ENCODE assay signal across 9 cellular contexts in the genomic region with DNA sequence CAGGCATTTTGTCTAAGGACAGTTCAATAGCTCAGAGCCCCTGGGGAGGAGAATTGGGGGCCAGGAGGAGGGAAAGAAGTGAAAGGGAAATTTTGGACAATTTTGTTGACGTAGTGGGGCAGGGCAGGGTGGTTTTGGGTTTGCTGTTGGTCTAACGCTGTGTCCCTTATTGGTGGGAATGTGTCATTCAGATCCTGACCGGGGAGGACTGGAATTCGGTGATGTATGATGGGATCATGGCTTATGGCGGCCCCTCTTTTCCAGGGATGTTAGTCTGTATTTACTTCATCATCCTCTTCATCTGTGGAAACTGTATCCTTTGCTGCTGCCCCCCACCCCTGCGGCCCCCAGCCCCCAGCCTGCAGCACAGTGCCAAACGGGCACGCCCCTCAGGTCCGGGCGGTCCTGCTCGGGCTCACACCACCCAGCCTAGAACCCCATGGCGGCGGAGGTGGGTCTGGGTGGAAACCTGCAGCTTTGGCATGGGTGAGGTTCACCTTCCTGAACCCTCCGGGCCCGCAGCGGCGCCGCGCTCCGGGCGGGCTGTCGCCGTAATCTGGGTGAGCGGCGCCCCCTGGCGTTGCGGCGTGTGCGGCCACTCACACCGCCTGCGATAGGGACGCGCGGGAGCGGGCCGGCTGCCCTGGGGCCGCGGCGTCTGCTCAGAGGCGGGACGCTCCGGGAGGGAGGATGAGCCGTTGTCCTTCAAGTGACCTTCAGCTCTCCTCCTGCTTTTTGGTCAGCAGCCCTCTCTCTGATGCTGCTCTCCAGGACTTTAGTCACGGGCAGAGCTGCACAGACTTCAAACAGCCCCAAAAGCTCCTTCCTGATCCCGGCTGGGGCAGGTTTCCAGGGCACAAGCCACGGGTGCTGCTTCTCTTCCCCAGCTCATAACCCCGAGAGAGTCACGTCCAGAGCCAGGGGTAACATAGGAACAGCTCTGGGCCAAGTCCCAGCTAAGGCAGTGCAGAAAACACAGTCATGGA.
DNase-seq lines count a peak whose midpoint lies in the region; ATAC-seq and TF ChIP-seq lines count a peak whose summit lies in the region.
"Had no signal": no experiment of that assay in that cellular context is flagged by ENCODE, and none has a peak within 500 bp of the region (broad histone marks: within the 10 kb centered on the region; RNA-seq: fewer than 3 reads in every experiment).

No MANE protein-coding gene starts in this region.

- H2BK5ac ChIP-seq in trophoblast cell (ENCODE audit: low read depth, low read length, poor library complexity): no peak overlapping the region

- H3K27ac Mint-ChIP-seq in activated naive CD4-positive, alpha-beta T cell treated with anti-CD3 and anti-CD28 coated beads, Interleukin-2, amount 50 U/mL, for 72 hours: no peak overlapping the region
- H3K27ac Mint-ChIP-seq: IgD-negative memory B cell had no signal

- H3K9me3 ChIP-seq in Peyer's patch (no peaks in the 10 kb centered on the region), trophoblast cell (ENCODE audit: insufficient read depth, low read depth, low read length) (no peaks in the 10 kb centered on the region)

- no peaks in the 10 kb centered on the region for H3K9me3 Mint-ChIP-seq in activated naive CD4-positive, alpha-beta T cell treated with anti-CD3 and anti-CD28 coated beads, Interleukin-2, amount 50 U/mL, for 72 hours
- H3K9me3 Mint-ChIP-seq: IgD-negative memory B cell had no signal

- no peak overlapping the region for H4K12ac ChIP-seq in trophoblast cell (ENCODE audit: low read depth, low read length)

- H2AFZ ChIP-seq in trophoblast cell (ENCODE audit: insufficient read depth, low read length, poor library complexity): no peak overlapping the region

- no peak overlapping the region for H3K9ac ChIP-seq in trophoblast cell (ENCODE audit: low read length)

- H3K4me2 ChIP-seq in trophoblast cell (ENCODE audit: low read length): peak overlapping the region; percentile 43

- DNase-seq in CD1c-positive myeloid dendritic cell (ENCODE audit: extremely low spot score) (peak; percentile 72), HFF-Myc (ENCODE audit: extremely low read depth, low read depth) (peak; percentile 2), Peyer's patch (peak in 2 of 3 donors; percentile 76 to 84), Right ventricle myocardium inferior (ENCODE audit: missing footprints) (peak; percentile 82), trophoblast cell (peak; percentile 47 to 83), NCI-H2107 treated with DMSO at 0.1 percent for 48 hours (lab: John Stamatoyannopoulos, UW; ENCODE audit: unreplicated experiment) (no peak)
- DNase-seq in activated naive CD4-positive, alpha-beta T cell treated with anti-CD3 and anti-CD28 coated beads, Interleukin-2, amount 50 U/mL, for 72 hours (ENCODE audit: low spot score in 2 of 2): peak; percentile 52 to 80

- H3K36me3 Mint-ChIP-seq in activated naive CD4-positive, alpha-beta T cell treated with anti-CD3 and anti-CD28 coated beads, Interleukin-2, amount 50 U/mL, for 72 hours: no peaks in the 10 kb centered on the region
- H3K36me3 Mint-ChIP-seq: IgD-negative memory B cell had no signal

- no peak overlapping the region for H4K91ac ChIP-seq in trophoblast cell (ENCODE audit: low read depth, low read length)

- no peak overlapping the region for H3K4me3 ChIP-seq in HFF-Myc (replicated peaks; ENCODE audit: low read depth, low read length)
- peak overlapping the region in 1 of 4 donors; percentile 25 for H3K4me3 ChIP-seq in Peyer's patch
- no peak overlapping the region for H3K4me3 ChIP-seq in trophoblast cell (ENCODE audit: low read depth, low read length)

- H2BK12ac ChIP-seq in trophoblast cell (ENCODE audit: low read length): no peak overlapping the region

- no CpG with 5 or more reads among the region's 48 CpGs for WGBS in trophoblast cell (ENCODE audit: extremely low coverage, insufficient coverage, insufficient read length)

- H3K27me3 ChIP-seq in Peyer's patch: no peaks in the 10 kb centered on the region
- H3K27me3 ChIP-seq in trophoblast cell (ENCODE audit: insufficient read depth, low read length): no peaks in the 10 kb centered on the region

- intact Hi-C loops in Right ventricle myocardium inferior (cut with DNase I): loop anchor here (5.0 to 10.0 kb wide), 5 partner anchors 86 to 781 kb away; no protein-coding TSS in a partner anchor

- H2AK5ac ChIP-seq in trophoblast cell (ENCODE audit: low read length): no peak overlapping the region

- H3K36me3 ChIP-seq in Peyer's patch: no peaks in the 10 kb centered on the region
- H3K36me3 ChIP-seq in trophoblast cell (ENCODE audit: control insufficient read depth in 1 of 2, insufficient read depth in 2 of 2, low read length in 2 of 2): peaks cover 0 to 2% of the 10 kb centered on the region in 2 experiments

- peak; percentile 80 for TF ChIP-seq CTCF in HFF-Myc (IDR thresholded peaks at IDR 0.05; ENCODE audit: low read depth, low read length, missing control alignments)
- TF ChIP-seq CTCF in Peyer's patch (IDR thresholded peaks at IDR 0.05): peak in 5 of 6 experiments; percentile 48 to 95 (median 91)

- H2BK120ac ChIP-seq in trophoblast cell (ENCODE audit: insufficient read depth, low read length, poor library complexity): no peak overlapping the region

- no peak for TF ChIP-seq POLR2A in Peyer's patch (IDR thresholded peaks at IDR 0.05)

- no peaks in the 10 kb centered on the region for H3K79me2 ChIP-seq in trophoblast cell (ENCODE audit: control insufficient read depth, insufficient read depth, low read length, poor library complexity)

- H3K23ac ChIP-seq in trophoblast cell (ENCODE audit: low read length): no peak overlapping the region

- no peaks in the 10 kb centered on the region for H3K79me1 ChIP-seq in trophoblast cell (ENCODE audit: low read length)

- H4K8ac ChIP-seq in trophoblast cell (ENCODE audit: low read depth, low read length): no peak overlapping the region

- no peak overlapping the region for H3K4ac ChIP-seq in trophoblast cell (ENCODE audit: low read depth, low read length)

- H3K18ac ChIP-seq in trophoblast cell (ENCODE audit: low read length): no peak overlapping the region

- peak; percentile 86 to 95 for ATAC-seq in activated naive CD4-positive, alpha-beta T cell treated with anti-CD3 and anti-CD28 coated beads, Interleukin-2, amount 50 U/mL, for 72 hours
- peak; percentile 86 for ATAC-seq in Right ventricle myocardium inferior
- no peak for ATAC-seq in HG03432 (IDR thresholded peaks at IDR 0.05; ENCODE audit: unreplicated experiment)

- H3K4me1 ChIP-seq in Peyer's patch (peaks cover 0 to 9% (median 2%) of the 10 kb centered on the region in 4 donors), trophoblast cell (ENCODE audit: control insufficient read depth in 1 of 2, insufficient read depth in 2 of 2, low read length in 2 of 2) (no peaks in the 10 kb centered on the region)

- H3K27ac ChIP-seq in Peyer's patch (peak overlapping the region in 1 of 4 donors; percentile 4), trophoblast cell (ENCODE audit: low read depth, low read length) (no peak overlapping the region)

- no peak overlapping the region for H3K14ac ChIP-seq in trophoblast cell (ENCODE audit: low read length)
